ENCODE assay signal across 8 cellular contexts in genomic region chr10:38402442-38403346, GRCh38.
DNase-seq lines count a peak whose midpoint lies in the region; ATAC-seq and TF ChIP-seq lines count a peak whose summit lies in the region.
"Not testable (repeated sequence)": the region's sequence is repeated elsewhere in the genome, so short reads cannot be mapped to it uniquely, and the experiment has no call there.

No MANE protein-coding gene starts in this region.

- peak overlapping the region; percentile 96 to 99 (median 97) for H3K27ac Mint-ChIP-seq in CD4-positive, CD25-positive, alpha-beta regulatory T cell
- peak overlapping the region; percentile 100 for H3K27ac Mint-ChIP-seq in activated CD4-positive, alpha-beta T cell treated with anti-CD3 and anti-CD28 coated beads, Interleukin-2, amount 10 ng/mL, durations not matched to agents 7 days and 5 days

- POLR2A ChIA-PET in activated CD4-positive, alpha-beta T cell treated with anti-CD3 and anti-CD28 coated beads, Interleukin-2, amount 10 ng/mL, durations not matched to agents 7 days and 5 days (lab: Charles Lee) = not testable (repeated sequence)

- DNase-seq in CD4-positive, CD25-positive, alpha-beta regulatory T cell = peak; percentile 92 to 97 (median 93)
- DNase-seq in NCI-H526 (lab: John Stamatoyannopoulos, UW) (peak; percentile 80 to 84), colonic mucosa (peak; percentile 95), lower leg skin (ENCODE audit: low spot score in 2 of 2) (peak; percentile 91 to 97)
- DNase-seq in activated CD4-positive, alpha-beta T cell treated with anti-CD3 and anti-CD28 coated beads, Interleukin-2, amount 10 ng/mL, durations not matched to agents 7 days and 5 days = peak; percentile 95
- DNase-seq in stimulated activated CD4-positive, alpha-beta T cell treated with anti-CD3 and anti-CD28 coated beads, Interleukin-4, amount 100 ng/mL, for 4 hours = peak; percentile 88 to 92

- H3K4me3 Mint-ChIP-seq in CD4-positive, CD25-positive, alpha-beta regulatory T cell = peak overlapping the region; percentile 90 to 99 (median 96)
- H3K4me3 Mint-ChIP-seq in activated CD4-positive, alpha-beta T cell treated with anti-CD3 and anti-CD28 coated beads, Interleukin-2, amount 10 ng/mL, durations not matched to agents 7 days and 5 days = peak overlapping the region; percentile 95

- H3K27me3 Mint-ChIP-seq in CD4-positive, CD25-positive, alpha-beta regulatory T cell; activated CD4-positive, alpha-beta T cell treated with anti-CD3 and anti-CD28 coated beads, Interleukin-2, amount 10 ng/mL, durations not matched to agents 7 days and 5 days: not testable (repeated sequence)

- H3K36me3 Mint-ChIP-seq in CD4-positive, CD25-positive, alpha-beta regulatory T cell; activated CD4-positive, alpha-beta T cell treated with anti-CD3 and anti-CD28 coated beads, Interleukin-2, amount 10 ng/mL, durations not matched to agents 7 days and 5 days (ENCODE audit: low read depth): not testable (repeated sequence)

- H3K4me1 ChIP-seq in CD4-positive, CD25-positive, alpha-beta regulatory T cell (ENCODE audit: control insufficient read depth, insufficient read depth, low read length, poor library complexity, severe bottlenecking); colonic mucosa: not testable (repeated sequence)

- TF ChIP-seq POLR2A in lower leg skin (IDR thresholded peaks at IDR 0.05) = not testable (repeated sequence)

- peak overlapping the region; percentile 81 to 88 for H3K9ac ChIP-seq in colonic mucosa (ENCODE audit: low read depth in 2 of 2, low read length in 2 of 2)

- not testable (repeated sequence) for H3K9me3 ChIP-seq in CD4-positive, CD25-positive, alpha-beta regulatory T cell (ENCODE audit: control insufficient read depth in 2 of 2, low read length in 2 of 2); colonic mucosa

- H3K36me3 ChIP-seq in CD4-positive, CD25-positive, alpha-beta regulatory T cell (ENCODE audit: control insufficient read depth, insufficient read depth, low read length); colonic mucosa: not testable (repeated sequence)

- intact Hi-C loops in colonic mucosa (cut with DNase I); lower leg skin (cut with DNase I; ENCODE audit: low total_unique reads): not testable (repeated sequence)

- H3K27me3 ChIP-seq in CD4-positive, CD25-positive, alpha-beta regulatory T cell (ENCODE audit: control insufficient read depth, insufficient read depth, low read length); colonic mucosa: not testable (repeated sequence)

- ATAC-seq in CD4-positive, CD25-positive, alpha-beta regulatory T cell (ENCODE audit: low read depth in 2 of 2) = peak; percentile 95
- peak; percentile 96 for ATAC-seq in GM19372 (IDR thresholded peaks at IDR 0.05; ENCODE audit: low read depth, unreplicated experiment)
- ATAC-seq in HG03457 (IDR thresholded peaks at IDR 0.05; ENCODE audit: unreplicated experiment) = peak; percentile 98

- 4% methylated on average over 11 to 24 of the region's 110 CpGs for WGBS in lower leg skin, 2 donors

- H3K9me3 Mint-ChIP-seq in CD4-positive, CD25-positive, alpha-beta regulatory T cell; activated CD4-positive, alpha-beta T cell treated with anti-CD3 and anti-CD28 coated beads, Interleukin-2, amount 10 ng/mL, durations not matched to agents 7 days and 5 days: not testable (repeated sequence)

- H3K4me3 ChIP-seq in CD4-positive, CD25-positive, alpha-beta regulatory T cell (ENCODE audit: low read depth, low read length) = peak overlapping the region; percentile 47
- H3K4me3 ChIP-seq in colonic mucosa (peak overlapping the region; percentile 56), lower leg skin (ENCODE audit: low read depth, poor library complexity, severe bottlenecking) (peak overlapping the region; percentile 69)

- TF ChIP-seq CTCF in colonic mucosa (IDR thresholded peaks at IDR 0.05); lower leg skin (IDR thresholded peaks at IDR 0.05): not testable (repeated sequence)

- H3K27ac ChIP-seq in CD4-positive, CD25-positive, alpha-beta regulatory T cell (ENCODE audit: insufficient read depth, low read length, poor library complexity, severe bottlenecking) = peak overlapping the region; percentile 92
- peak overlapping the region; percentile 96 for H3K27ac ChIP-seq in colonic mucosa

- CTCF ChIA-PET in activated CD4-positive, alpha-beta T cell treated with anti-CD3 and anti-CD28 coated beads, Interleukin-2, amount 10 ng/mL, durations not matched to agents 7 days and 5 days (lab: Charles Lee) = interaction anchor here (2.0 kb wide), 1 partner anchor 426 kb away, joined by 6 read pairs; the partner anchor contains the start of gene ZNF25

- peaks cover 0 to 18% (median 7%) of the 10 kb centered on the region in 4 donors for H3K4me1 Mint-ChIP-seq in CD4-positive, CD25-positive, alpha-beta regulatory T cell
- peaks cover 14% of the 10 kb centered on the region for H3K4me1 Mint-ChIP-seq in activated CD4-positive, alpha-beta T cell treated with anti-CD3 and anti-CD28 coated beads, Interleukin-2, amount 10 ng/mL, durations not matched to agents 7 days and 5 days

Comparison
In these comparisons a context has a peak if more than half of its experiments do, and no peak if none do; other contexts are left out.
1. Peak in every context shown above with its lines: DNase-seq, ATAC-seq, H3K4me3 ChIP-seq and H3K27ac ChIP-seq.